ENCODE assay signal across 8 cellular contexts in the genomic region with DNA sequence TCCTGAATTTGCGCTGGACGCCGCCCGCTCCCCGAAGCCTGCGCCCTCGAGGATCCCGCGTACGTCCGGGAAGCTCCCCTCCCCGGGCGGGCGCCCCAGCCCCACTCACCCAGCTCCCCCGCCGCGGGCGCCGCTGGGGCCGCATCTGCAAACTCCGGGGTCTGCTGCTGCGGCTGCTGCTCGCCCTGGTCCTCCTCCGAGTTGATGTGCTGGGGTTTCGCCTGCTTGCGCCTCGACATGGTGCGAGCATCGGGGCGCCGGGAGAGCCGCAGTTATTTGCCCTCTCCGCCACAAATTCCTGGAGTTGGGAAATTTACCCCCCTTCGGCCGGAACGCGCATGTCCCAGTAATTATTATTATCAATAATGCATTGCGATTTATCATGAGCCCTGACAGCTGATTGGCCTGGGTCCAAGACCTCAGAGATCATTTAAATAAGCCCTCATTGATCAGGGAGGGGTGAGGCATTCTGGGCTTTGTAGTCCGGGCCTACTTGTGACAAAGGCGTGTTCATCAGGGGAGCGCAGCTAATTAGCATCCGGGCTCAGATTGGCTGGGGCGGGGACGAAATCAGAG. TPM values are rescaled to one million over a fixed set of nuclear protein-coding genes. Genes with fewer than 3 reads are reported as not detected.
DNase-seq lines count a peak whose midpoint lies in the region; ATAC-seq, FAIRE-seq and TF ChIP-seq lines count a peak whose summit lies in the region.

Gene SALL4 (minus strand): TSS at position 352 of the 576 bp plus-strand sequence. CDS start 113 bp downstream, at position 239.

- TF ChIP-seq POLR2A in endothelial cell of umbilical vein (IDR thresholded peaks at IDR 0.05; ENCODE audit: low read depth, low read length): no peak

- peaks cover 14% of the 10 kb centered on the region for H3K4me1 ChIP-seq in endothelial cell of umbilical vein (ENCODE audit: control insufficient read depth, extremely low read depth, insufficient read depth, low read length)
- peaks cover 44% of the 10 kb centered on the region for H3K4me1 ChIP-seq in neural progenitor cell

- dilution Hi-C loops in endothelial cell of umbilical vein (cut with MboI; ENCODE audit: extremely low pct_ligation_motif_present, low sequenced_read_pairs): no loop called here

- H3K27ac Mint-ChIP-seq in neural progenitor cell: peak within 1 kb of the TSS; percentile 96

- TF ChIP-seq CTCF in endothelial cell of umbilical vein (IDR thresholded peaks at IDR 0.05; ENCODE audit: extremely low read depth in 1 of 2, insufficient read depth in 1 of 2, low read depth in 1 of 2, low read length in 2 of 2) (no peak), neural progenitor cell (IDR thresholded peaks at IDR 0.05) (no peak)

- CTCF ChIA-PET in endothelial cell of umbilical vein (lab: Charles Lee): interaction anchor here (0.7 to 2.4 kb wide), 5 partner anchors 101 to 278 kb away, joined by 3 to 8 read pairs (median 4); no protein-coding TSS in a partner anchor

- H3F3A ChIP-seq in neural progenitor cell (ENCODE audit: low read depth): peaks cover 68% of the 10 kb centered on the region

- no peak for ATAC-seq in HG02623 (IDR thresholded peaks at IDR 0.05; ENCODE audit: unreplicated experiment)

- H2AFZ ChIP-seq in endothelial cell of umbilical vein (ENCODE audit: low read depth, low read length): peak within 1 kb of the TSS; percentile 99
- H2AFZ ChIP-seq in neural progenitor cell (replicated peaks): peak within 1 kb of the TSS; percentile 36

- DNase-seq in AG20443 (ENCODE audit: low spot score) (peak; percentile 24), NCI-H69 (lab: John Stamatoyannopoulos, UW) (peak; percentile 89), endothelial cell of umbilical vein (ENCODE audit: low read depth, low spot score) (no peak), neural progenitor cell (ENCODE audit: low spot score) (peak; percentile 97), posterior vena cava (ENCODE audit: low spot score) (no peak), putamen (ENCODE audit: low spot score) (no peak), anterior cingulate cortex (lab: John Stamatoyannopoulos, UW) (no peak)

- H3K27ac ChIP-seq in endothelial cell of umbilical vein (ENCODE audit: insufficient read depth, low read depth, low read length): no peak within 1 kb of the TSS
- H3K27ac ChIP-seq in neural progenitor cell: peak within 1 kb of the TSS; percentile 97

- H3K4me3 Mint-ChIP-seq in neural progenitor cell: peak within 1 kb of the TSS; percentile 99

- H3K9ac ChIP-seq in endothelial cell of umbilical vein (replicated peaks; ENCODE audit: extremely low read depth, insufficient read depth, low read length): peak within 1 kb of the TSS; percentile 71
- peak within 1 kb of the TSS; percentile 83 for H3K9ac ChIP-seq in neural progenitor cell

- H3K4me1 Mint-ChIP-seq in neural progenitor cell: peaks cover 44% of the 10 kb centered on the region

- peaks cover 2% of the 10 kb centered on the region for H3K27me3 Mint-ChIP-seq in neural progenitor cell (ENCODE audit: insufficient read depth, low read depth)

- no peaks in the 10 kb centered on the region for H3K9me3 ChIP-seq in endothelial cell of umbilical vein (replicated peaks; ENCODE audit: control insufficient read depth, insufficient read depth, low read length)
- no peaks in the 10 kb centered on the region for H3K9me3 ChIP-seq in neural progenitor cell (ENCODE audit: low read depth)

- no peaks in the 10 kb centered on the region for H3K79me2 ChIP-seq in endothelial cell of umbilical vein (ENCODE audit: control insufficient read depth, insufficient read depth, low read length)
- H3K79me2 ChIP-seq in neural progenitor cell (ENCODE audit: low read depth): peaks cover 61% of the 10 kb centered on the region

- H3K4me2 ChIP-seq in endothelial cell of umbilical vein (ENCODE audit: insufficient read depth, low read length) (peak within 1 kb of the TSS; percentile 89), neural progenitor cell (peak within 1 kb of the TSS; percentile 93)

- intact Hi-C loops in endothelial cell of umbilical vein (cut with micrococcal nuclease) (loop anchor here (5.0 kb wide), 1 partner anchor 105 kb away; no protein-coding TSS in a partner anchor), posterior vena cava (cut with DNase I) (no loop called here)

- H3K9me3 Mint-ChIP-seq in neural progenitor cell: no peaks in the 10 kb centered on the region

- peaks cover 2% of the 10 kb centered on the region for H3K9me1 ChIP-seq in endothelial cell of umbilical vein (replicated peaks; ENCODE audit: control insufficient read depth, extremely low read depth, insufficient read depth, low read length)

- POLR2A ChIA-PET in endothelial cell of umbilical vein (lab: Charles Lee): no interaction called here

- H4K20me1 ChIP-seq in endothelial cell of umbilical vein (replicated peaks; ENCODE audit: control insufficient read depth, extremely low read depth, insufficient read depth, low read length): no peaks in the 10 kb centered on the region
- H4K20me1 ChIP-seq in neural progenitor cell (ENCODE audit: low read depth): peaks cover 29% of the 10 kb centered on the region

- H3K36me3 Mint-ChIP-seq in neural progenitor cell: no peaks in the 10 kb centered on the region

- H3K4me3 ChIP-seq in endothelial cell of umbilical vein (replicated peaks in 1 of 3; ENCODE audit: insufficient read depth in 1 of 3, low read depth in 1 of 3, low read length in 3 of 3) (peak within 1 kb of the TSS; percentile 49 to 80 (median 78)), neural progenitor cell (peak within 1 kb of the TSS; percentile 97)

- no peak for FAIRE-seq in endothelial cell of umbilical vein (lab: Jason Lieb, UNC)

- BruUV-seq in endothelial cell of umbilical vein (replicated peaks; lab: Mats Ljungman, UMichigan): no TSS peak

- peaks cover 10 to 30% of the 10 kb centered on the region in 2 experiments for H3K27me3 ChIP-seq in endothelial cell of umbilical vein (ENCODE audit: control insufficient read depth in 2 of 2, insufficient read depth in 2 of 2, low read length in 2 of 2)
- H3K27me3 ChIP-seq in neural progenitor cell: no peaks in the 10 kb centered on the region

- no peaks in the 10 kb centered on the region for H3K36me3 ChIP-seq in endothelial cell of umbilical vein (ENCODE audit: control insufficient read depth in 2 of 2, extremely low read depth in 1 of 2, insufficient read depth in 2 of 2, low read length in 2 of 2)
- no peaks in the 10 kb centered on the region for H3K36me3 ChIP-seq in neural progenitor cell

TF ChIP-seq in endothelial cell of umbilical vein, 7 proteins besides CTCF, POLR2A, EP300 and RAD21:
- TF ChIP-seq MYC (IDR thresholded peaks at IDR 0.05; ENCODE audit: low read depth, low read length) (no peak), FOS (IDR thresholded peaks at IDR 0.05; ENCODE audit: borderline replicate concordance, insufficient read depth, low read length) (no peak), GATA2 (IDR thresholded peaks at IDR 0.05; ENCODE audit: insufficient read depth, insufficient read length, low read depth, low read length) (no peak), JUN (IDR thresholded peaks at IDR 0.05; ENCODE audit: borderline replicate concordance, insufficient read depth, insufficient read length, low read depth) (no peak), POLR2AphosphoS5 (IDR thresholded peaks at IDR 0.05; ENCODE audit: insufficient read depth, low read depth, low read length) (no peak), EZH2 (IDR thresholded peaks at IDR 0.05; ENCODE audit: borderline replicate concordance, low read depth, low read length, severe bottlenecking) (no peak)
- TF ChIP-seq, protein P1, sequence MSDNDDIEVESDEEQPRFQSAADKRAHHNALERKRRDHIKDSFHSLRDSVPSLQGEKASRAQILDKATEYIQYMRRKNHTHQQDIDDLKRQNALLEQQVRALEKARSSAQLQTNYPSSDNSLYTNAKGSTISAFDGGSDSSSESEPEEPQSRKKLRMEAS (IDR thresholded peaks at IDR 0.05; ENCODE audit: insufficient read depth, insufficient read length): no peak

RNA-seq across cellular contexts. Expression of gene SALL4, which starts in this region (rescaled TPM):
- total RNA-seq in endothelial cell of umbilical vein (1.4 and 1.9 TPM in 2 replicates), neural progenitor cell (ENCODE audit: low replicate concordance) (219 and 274 TPM in 2 replicates), posterior vena cava (under 1 TPM in 1 of 2 donors, not detected in 1; 0.19 TPM)
- polyA plus RNA-seq in endothelial cell of umbilical vein: 0.67 and 1.3 TPM in 2 replicates
- polyA plus RNA-seq in endothelial cell of umbilical vein (2011; cell fraction: cytosol; rRNA removed): 0.28 and 0.48 TPM in 2 replicates
- 6.5 and 6.8 TPM in 2 replicates for polyA plus RNA-seq in endothelial cell of umbilical vein (2011; cell fraction: nucleus; rRNA removed)
- polyA plus RNA-seq in endothelial cell of umbilical vein (2012): 0.51 and 1.00 TPM in 2 replicates
- polyA minus RNA-seq in endothelial cell of umbilical vein: 0.98 and 3.3 TPM in 2 replicates
- 1.5 TPM for polyA minus RNA-seq in endothelial cell of umbilical vein (2011; cell fraction: cytosol; rRNA and poly(A)+ RNA removed)
- 1.4 and 2.7 TPM in 2 replicates for polyA minus RNA-seq in endothelial cell of umbilical vein (2011; cell fraction: nucleus; rRNA and poly(A)+ RNA removed)

Comparison
In these comparisons a context has a peak if more than half of its experiments do, and no peak if none do; other contexts are left out.
1. RNA of gene SALL4 (total RNA-seq): 219 to 274 TPM in neural progenitor cell; 1.4 to 1.9 TPM in endothelial cell of umbilical vein and 0.19 TPM in posterior vena cava; every median in the first group is over 10 times any median in the second.
2. DNase-seq: peak in AG20443 (single experiment), NCI-H69 (single experiment) and neural progenitor cell (single experiment); none in endothelial cell of umbilical vein (single experiment), posterior vena cava (single experiment), putamen (single experiment) and anterior cingulate cortex (0 of 58).